Comparison of ENCODE assay signal across 25 cellular contexts in genomic region chr5:38292228-38292627, GRCh38. TPM values are rescaled to one million over a fixed set of nuclear protein-coding genes. Genes with fewer than 3 reads are reported as not detected.
"Had no signal": no experiment of that assay in that cellular context is flagged by ENCODE, and none has a peak within 500 bp of the region (broad histone marks: within the 10 kb centered on the region; RNA-seq: fewer than 3 reads in every experiment).

No MANE protein-coding gene starts in this region.

- H3K4me3 Mint-ChIP-seq: activated CD4-positive, alpha-beta memory T cell treated with anti-CD3 and anti-CD28 coated beads, Interleukin-2, amount 10 ng/mL, durations not matched to agents 7 days and 5 days; activated naive CD4-positive, alpha-beta T cell treated with anti-CD3 and anti-CD28 coated beads, Interleukin-2, amount 10 ng/mL, durations not matched to agents 7 days and 5 days; activated naive CD8-positive, alpha-beta T cell treated with anti-CD3 and anti-CD28 coated beads for 36 hours; activated T-cell treated with anti-CD3 and anti-CD28 coated beads, Interleukin-2, amount 50 U/mL, for 72 hours; T-helper 17 cell had no signal

- H3K36me3 Mint-ChIP-seq: activated naive CD4-positive, alpha-beta T cell treated with anti-CD3 and anti-CD28 coated beads, Interleukin-2, amount 10 ng/mL, durations not matched to agents 7 days and 5 days; activated naive CD8-positive, alpha-beta T cell treated with anti-CD3 and anti-CD28 coated beads for 36 hours had no signal

- H3K4me3 ChIP-seq: cardiac muscle cell, PC-9 had no signal

- H3K27me3 ChIP-seq: brain microvascular endothelial cell, cardiac muscle cell had no signal

- H3K4me1 Mint-ChIP-seq: activated CD4-positive, alpha-beta memory T cell treated with anti-CD3 and anti-CD28 coated beads, Interleukin-2, amount 10 ng/mL, durations not matched to agents 7 days and 5 days; activated naive CD4-positive, alpha-beta T cell treated with anti-CD3 and anti-CD28 coated beads, Interleukin-2, amount 10 ng/mL, durations not matched to agents 7 days and 5 days; activated naive CD8-positive, alpha-beta T cell treated with anti-CD3 and anti-CD28 coated beads for 36 hours; T-helper 17 cell had no signal

- H3K9me3 Mint-ChIP-seq: activated CD4-positive, alpha-beta memory T cell treated with anti-CD3 and anti-CD28 coated beads, Interleukin-2, amount 10 ng/mL, durations not matched to agents 7 days and 5 days; activated naive CD4-positive, alpha-beta T cell treated with anti-CD3 and anti-CD28 coated beads, Interleukin-2, amount 10 ng/mL, durations not matched to agents 7 days and 5 days; activated naive CD8-positive, alpha-beta T cell treated with anti-CD3 and anti-CD28 coated beads for 36 hours; activated T-cell treated with anti-CD3 and anti-CD28 coated beads, Interleukin-2, amount 50 U/mL, for 72 hours; activated T-helper 2 cell treated with anti-CD3 and anti-CD28 coated beads, Interferon-gamma antibody, Interleukin-2, Interleukin-4, amounts not matched to agents 10 μg/mL and 5 μg/mL and 100 μg/mL, durations not matched to agents 14 hours and 24 hours and 36 hours had no signal

- H3K27me3 Mint-ChIP-seq: activated CD4-positive, alpha-beta memory T cell treated with anti-CD3 and anti-CD28 coated beads, Interleukin-2, amount 10 ng/mL, durations not matched to agents 7 days and 5 days; activated naive CD4-positive, alpha-beta T cell treated with anti-CD3 and anti-CD28 coated beads, Interleukin-2, amount 10 ng/mL, durations not matched to agents 7 days and 5 days had no signal

- DNase-seq: activated CD4-positive, alpha-beta memory T cell treated with anti-CD3 and anti-CD28 coated beads, Interleukin-2, amount 10 ng/mL, durations not matched to agents 7 days and 5 days; activated CD4-positive, alpha-beta T cell treated with anti-CD3 and anti-CD28 coated beads, Interleukin-2, amount 50 U/mL, for 1 hour; activated CD4-positive, CD25-positive, alpha-beta regulatory T cell; activated gamma-delta T cell treated with Interleukin-2 at 50 U/mL for 16 hours; activated naive CD4-positive, alpha-beta T cell treated with anti-CD3 and anti-CD28 coated beads, Interleukin-2, amount 10 ng/mL, durations not matched to agents 7 days and 5 days; activated naive CD8-positive, alpha-beta T cell treated with anti-CD3 and anti-CD28 coated beads for 36 hours; activated T-cell treated with anti-CD3 and anti-CD28 coated beads for 4 hours; activated T-cell treated with anti-CD3 and anti-CD28 coated beads, Interleukin-2, amount 50 U/mL, for 72 hours; brain microvascular endothelial cell; Karpas-422; MM.1S; NCI-H1105; NCI-H1436; NCI-H1694 treated with DMSO at 0.1 percent for 48 hours; NCI-H2029 treated with DMSO at 0.1 percent for 48 hours; NCI-H345; NCI-H510A treated with DMSO at 0.1 percent for 48 hours; PC-9; SHP77 treated with DMSO at 0.1 percent for 48 hours; T-helper 17 cell; T-helper 9 cell had no signal

- H3K27ac Mint-ChIP-seq: activated CD4-positive, alpha-beta memory T cell treated with anti-CD3 and anti-CD28 coated beads, Interleukin-2, amount 10 ng/mL, durations not matched to agents 7 days and 5 days; activated naive CD4-positive, alpha-beta T cell treated with anti-CD3 and anti-CD28 coated beads, Interleukin-2, amount 10 ng/mL, durations not matched to agents 7 days and 5 days; activated naive CD8-positive, alpha-beta T cell treated with anti-CD3 and anti-CD28 coated beads for 36 hours; activated T-cell treated with anti-CD3 and anti-CD28 coated beads, Interleukin-2, amount 50 U/mL, for 72 hours; activated T-helper 2 cell treated with anti-CD3 and anti-CD28 coated beads, Interferon-gamma antibody, Interleukin-2, Interleukin-4, amounts not matched to agents 10 μg/mL and 5 μg/mL and 100 μg/mL, durations not matched to agents 14 hours and 24 hours and 36 hours; T-helper 17 cell had no signal

- H3K36me3 ChIP-seq: brain microvascular endothelial cell, cardiac muscle cell had no signal

- H3K27ac ChIP-seq: brain microvascular endothelial cell, cardiac muscle cell, PC-9 had no signal

RNA-seq across cellular contexts. Expression of gene EGFLAM, which starts 33.9 kb away (rescaled TPM):
- total RNA-seq: activated CD4-positive, alpha-beta memory T cell treated with anti-CD3 and anti-CD28 coated beads, Interleukin-2, amount 10 ng/mL, durations not matched to agents 7 days and 5 days; activated CD8-positive, alpha-beta memory T cell treated with anti-CD3 and anti-CD28 coated beads for 36 hours; activated naive CD8-positive, alpha-beta T cell treated with anti-CD3 and anti-CD28 coated beads for 36 hours; activated T-cell treated with anti-CD3 and anti-CD28 coated beads, Interleukin-2, amount 50 U/mL, for 72 hours; activated T-helper 2 cell treated with anti-CD3 and anti-CD28 coated beads, Interferon-gamma antibody, Interleukin-2, Interleukin-4, amounts not matched to agents 10 μg/mL and 5 μg/mL and 100 μg/mL, durations not matched to agents 14 hours and 24 hours and 36 hours; PC-9; SK-MEL-5; T-helper 17 cell had no signal
